ENCODE assay signal across 2 cellular contexts in the genomic region with DNA sequence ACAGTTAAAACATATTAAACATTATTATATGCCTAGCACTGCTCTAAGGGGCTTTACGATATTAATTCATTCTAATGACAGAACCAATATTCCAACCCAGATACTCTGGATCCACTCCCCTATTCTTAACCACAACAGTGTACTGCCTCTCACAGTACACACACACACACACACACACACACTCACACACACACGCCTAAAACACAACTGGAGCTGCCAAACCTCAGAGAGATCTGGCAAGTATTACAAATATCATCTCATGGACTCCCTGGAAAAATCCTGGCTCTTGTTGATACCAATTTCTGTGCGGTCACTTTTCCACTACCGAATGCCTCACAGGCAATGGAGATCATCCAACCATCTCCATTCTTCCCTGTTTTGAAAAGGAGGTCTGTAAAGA.
TF ChIP-seq lines count a peak whose summit lies in the region.

No MANE protein-coding gene starts in this region.

TF ChIP-seq in GM23338, 12 proteins besides CTCF, POLR2A, EP300 and RAD21 (continued from another document):
- no peak for TF ChIP-seq REST (IDR thresholded peaks at IDR 0.05; ENCODE audit: unreplicated experiment)
- TF ChIP-seq ZNF462 (CRISPR knock-in tag; IDR thresholded peaks at IDR 0.05), result no peak
- no peak for TF ChIP-seq POLR2AphosphoS5 (IDR thresholded peaks at IDR 0.05; ENCODE audit: low read depth)
- TF ChIP-seq JUNB (IDR thresholded peaks at IDR 0.05; ENCODE audit: unreplicated experiment), result no peak
- TF ChIP-seq CREB1 (CRISPR knock-in tag; IDR thresholded peaks at IDR 0.05; ENCODE audit: low read depth), result no peak
- no peak for TF ChIP-seq EZH2 (IDR thresholded peaks at IDR 0.05; ENCODE audit: low read depth, unreplicated experiment)
- TF ChIP-seq, protein P1, sequence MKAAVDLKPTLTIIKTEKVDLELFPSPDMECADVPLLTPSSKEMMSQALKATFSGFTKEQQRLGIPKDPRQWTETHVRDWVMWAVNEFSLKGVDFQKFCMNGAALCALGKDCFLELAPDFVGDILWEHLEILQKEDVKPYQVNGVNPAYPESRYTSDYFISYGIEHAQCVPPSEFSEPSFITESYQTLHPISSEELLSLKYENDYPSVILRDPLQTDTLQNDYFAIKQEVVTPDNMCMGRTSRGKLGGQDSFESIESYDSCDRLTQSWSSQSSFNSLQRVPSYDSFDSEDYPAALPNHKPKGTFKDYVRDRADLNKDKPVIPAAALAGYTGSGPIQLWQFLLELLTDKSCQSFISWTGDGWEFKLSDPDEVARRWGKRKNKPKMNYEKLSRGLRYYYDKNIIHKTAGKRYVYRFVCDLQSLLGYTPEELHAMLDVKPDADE (IDR thresholded peaks at IDR 0.05), result no peak
- no peak for TF ChIP-seq ZNF331 (CRISPR knock-in tag; IDR thresholded peaks at IDR 0.05; ENCODE audit: low read depth)

TF ChIP-seq in WTC11, 78 proteins besides CTCF, POLR2A, EP300 and RAD21 (continued from another document):
- TF ChIP-seq ZBTB43 (CRISPR knock-in tag; IDR thresholded peaks at IDR 0.05) (no peak), NFE2L1 (CRISPR knock-in tag; IDR thresholded peaks at IDR 0.05) (no peak), KAT7 (CRISPR knock-in tag; IDR thresholded peaks at IDR 0.05; ENCODE audit: borderline replicate concordance) (no peak), ZNF671 (CRISPR knock-in tag; IDR thresholded peaks at IDR 0.05) (no peak), RORB (CRISPR knock-in tag; IDR thresholded peaks at IDR 0.05) (no peak), NR1H2 (CRISPR knock-in tag; IDR thresholded peaks at IDR 0.05) (no peak), OVOL2 (CRISPR knock-in tag; IDR thresholded peaks at IDR 0.05; ENCODE audit: borderline replicate concordance) (no peak), ATF2 (CRISPR knock-in tag; IDR thresholded peaks at IDR 0.05; ENCODE audit: borderline replicate concordance, low read depth) (no peak)
- TF ChIP-seq, protein P2, sequence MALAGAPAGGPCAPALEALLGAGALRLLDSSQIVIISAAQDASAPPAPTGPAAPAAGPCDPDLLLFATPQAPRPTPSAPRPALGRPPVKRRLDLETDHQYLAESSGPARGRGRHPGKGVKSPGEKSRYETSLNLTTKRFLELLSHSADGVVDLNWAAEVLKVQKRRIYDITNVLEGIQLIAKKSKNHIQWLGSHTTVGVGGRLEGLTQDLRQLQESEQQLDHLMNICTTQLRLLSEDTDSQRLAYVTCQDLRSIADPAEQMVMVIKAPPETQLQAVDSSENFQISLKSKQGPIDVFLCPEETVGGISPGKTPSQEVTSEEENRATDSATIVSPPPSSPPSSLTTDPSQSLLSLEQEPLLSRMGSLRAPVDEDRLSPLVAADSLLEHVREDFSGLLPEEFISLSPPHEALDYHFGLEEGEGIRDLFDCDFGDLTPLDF (CRISPR knock-in tag; IDR thresholded peaks at IDR 0.05), result no peak
